ENCODE assay signal across 20 cellular contexts in genomic region chr16:57704011-57704904, GRCh38. TPM values are rescaled to one million over a fixed set of nuclear protein-coding genes. Genes with fewer than 3 reads are reported as not detected.
DNase-seq lines count a peak whose midpoint lies in the region; TF ChIP-seq lines count a peak whose summit lies in the region.
"Had no signal": no experiment of that assay in that cellular context is flagged by ENCODE, and none has a peak within 500 bp of the region (broad histone marks: within the 10 kb centered on the region; RNA-seq: fewer than 3 reads in every experiment).

No MANE protein-coding gene starts in this region.

- DNase-seq in H7 (peak; percentile 33), chondrocyte (ENCODE audit: low spot score) (peak; percentile 57), DMS153 treated with DMSO at 0.1 percent for 48 hours (lab: John Stamatoyannopoulos, UW; ENCODE audit: unreplicated experiment) (no peak), BE2C (no peak)
- no peak for DNase-seq in stimulated activated CD4-positive, alpha-beta T cell treated with anti-CD3 and anti-CD28 coated beads, Interleukin-4, amount 100 ng/mL, for 1 hour
- DNase-seq in activated CD8-positive, alpha-beta memory T cell treated with anti-CD3 and anti-CD28 coated beads, Interleukin-2, amount 50 U/mL, for 48 hours, result no peak
- DNase-seq: DND-41, H9, NCI-H1105, NCI-H1694, NCI-H226, NCI-H524 treated with DMSO at 0.1 percent for 48 hours had no signal

- H3K27me3 ChIP-seq in H7 (ENCODE audit: control insufficient read depth, insufficient read depth, low read length) (no peaks in the 10 kb centered on the region), liver (ENCODE audit: control insufficient read depth in 4 of 4, insufficient read depth in 4 of 4, low read length in 3 of 4) (no peaks in the 10 kb centered on the region), BE2C (no peaks in the 10 kb centered on the region)
- H3K27me3 ChIP-seq: SJSA1 had no signal

- peak; percentile 16 to 43 for TF ChIP-seq RAD21 in liver (IDR thresholded peaks at IDR 0.05)

- H3K4me1 Mint-ChIP-seq in chondrocyte (ENCODE audit: low read depth), result no peaks in the 10 kb centered on the region

- peaks cover 11% of the 10 kb centered on the region for H3K27me3 Mint-ChIP-seq in chondrocyte (ENCODE audit: low read depth)

- TF ChIP-seq CTCF in 22Rv1 (IDR thresholded peaks at IDR 0.05) (no peak), chondrocyte (IDR thresholded peaks at IDR 0.05) (no peak), liver (IDR thresholded peaks at IDR 0.05; ENCODE audit: low read depth, low read length, missing input control) (no peak), BE2C (IDR thresholded peaks at IDR 0.05; ENCODE audit: low read depth, low read length) (no peak)

- H3K27ac ChIP-seq in 22Rv1 (peak overlapping the region; percentile 89), liver (ENCODE audit: low read depth in 1 of 2, low read length in 2 of 2) (peak overlapping the region; percentile 75 to 79)
- H3K27ac ChIP-seq: C4-2B, SJSA1 had no signal

- H3K36me3 Mint-ChIP-seq in chondrocyte (ENCODE audit: low read depth), result no peaks in the 10 kb centered on the region
- H3K36me3 Mint-ChIP-seq: IgD-negative memory B cell had no signal

- no peaks in the 10 kb centered on the region for H3K9me3 Mint-ChIP-seq in chondrocyte (ENCODE audit: low read depth)
- H3K9me3 Mint-ChIP-seq: IgD-negative memory B cell had no signal

- no peaks in the 10 kb centered on the region for H3K36me3 ChIP-seq in H7 (replicated peaks; ENCODE audit: control insufficient read depth, insufficient read depth, low read length)
- H3K36me3 ChIP-seq in liver (ENCODE audit: control insufficient read depth in 4 of 4, insufficient read depth in 3 of 4, low read depth in 1 of 4, low read length in 3 of 4), result no peaks in the 10 kb centered on the region
- H3K36me3 ChIP-seq in BE2C, result no peaks in the 10 kb centered on the region
- H3K36me3 ChIP-seq: SJSA1 had no signal

- no peak overlapping the region for H3K27ac Mint-ChIP-seq in chondrocyte (ENCODE audit: unreplicated experiment)
- H3K27ac Mint-ChIP-seq: H9, IgD-negative memory B cell had no signal

- H3K4me3 Mint-ChIP-seq in chondrocyte (ENCODE audit: unreplicated experiment), result no peak overlapping the region
- H3K4me3 Mint-ChIP-seq: H9, IgD-negative memory B cell had no signal

- WGBS in liver, result 35% methylated on average over 11 of the region's 11 CpGs

- H3K9me3 ChIP-seq in liver (ENCODE audit: control insufficient read depth in 4 of 4, low read length in 3 of 4), result no peaks in the 10 kb centered on the region
- H3K9me3 ChIP-seq in BE2C, result no peaks in the 10 kb centered on the region
- H3K9me3 ChIP-seq: SJSA1 had no signal

- H3K4me3 ChIP-seq in H7 (ENCODE audit: insufficient read depth, low read depth, low read length), result no peak overlapping the region
- no peak overlapping the region for H3K4me3 ChIP-seq in liver (ENCODE audit: low read depth in 1 of 3, low read length in 3 of 3)
- H3K4me3 ChIP-seq in BE2C (ENCODE audit: low read depth, low read length), result no peak overlapping the region
- H3K4me3 ChIP-seq: SJSA1 had no signal

- H3K4me1 ChIP-seq in liver (ENCODE audit: control insufficient read depth in 4 of 4, insufficient read depth in 4 of 4, low read length in 3 of 4), result peaks cover 6 to 26% (median 23%) of the 10 kb centered on the region in 4 donors
- H3K4me1 ChIP-seq in BE2C, result no peaks in the 10 kb centered on the region
- H3K4me1 ChIP-seq: SJSA1 had no signal

- H3K9ac ChIP-seq in liver (ENCODE audit: low read depth in 1 of 2, low read length in 2 of 2), result peak overlapping the region in 1 of 2 donors; percentile 60

TF ChIP-seq in liver, 16 proteins besides CTCF, POLR2A, EP300 and RAD21:
- TF ChIP-seq JUND (IDR thresholded peaks at IDR 0.05) (no peak), ATF3 (IDR thresholded peaks at IDR 0.05) (no peak), ZBTB33 (IDR thresholded peaks at IDR 0.05) (no peak), SP1 (IDR thresholded peaks at IDR 0.05) (peak; percentile 73), HNF4A (conservative IDR thresholded peaks at IDR 0.05) (peak; percentile 46 to 66), NR2F2 (IDR thresholded peaks at IDR 0.05) (no peak), MAX (IDR thresholded peaks at IDR 0.05) (no peak), REST (IDR thresholded peaks at IDR 0.05) (peak; percentile 71), EGR1 (IDR thresholded peaks at IDR 0.05; ENCODE audit: low read depth in 2 of 2) (no peak), TAF1 (conservative IDR thresholded peaks at IDR 0.05) (no peak), FOXA2 (IDR thresholded peaks at IDR 0.05) (peak; percentile 90), HNF4G (IDR thresholded peaks at IDR 0.05) (no peak), GABPA (IDR thresholded peaks at IDR 0.05 in 1 of 2, conservative IDR thresholded peaks at IDR 0.05 in 1 of 2) (no peak), YY1 (IDR thresholded peaks at IDR 0.05) (peak; percentile 88), RXRA (IDR thresholded peaks at IDR 0.05) (peak in 1 of 2 donors; percentile 64), FOXA1 (IDR thresholded peaks at IDR 0.05) (peak; percentile 68)

RNA-seq across cellular contexts. Expression of gene DRC7, which starts 9.7 kb away (rescaled TPM):
- total RNA-seq in H7 (2014; rRNA removed; shearing (Covaris generic)), result 0.03 TPM in 1 of 2 replicates, not detected in the other
- total RNA-seq in chondrocyte (not detected in 3 replicates), liver (1 to 10 TPM in 1 of 2 donors, under 1 TPM in 1; 0.08 to 1.8 TPM)
- polyA plus RNA-seq in liver, result under 1 TPM in 1 of 2 donors, not detected in 1; 0.06 TPM
- not detected for polyA plus RNA-seq in BE2C (2012; ENCODE audit: insufficient read depth, insufficient read length, low read depth)
- total RNA-seq: A172, HT-29, LHCN-M2, SJSA1 had no signal
- polyA plus RNA-seq: IgD-negative memory B cell had no signal

RNA-seq across cellular contexts. Expression of gene KATNB1, which starts 31.3 kb away (rescaled TPM):
- total RNA-seq in H7 (2014; rRNA removed; shearing (Covaris generic)), result 65.0 and 80.6 TPM in 2 replicates
- 14.0 to 20.6 TPM (median 14.7 TPM) in 3 replicates for total RNA-seq in chondrocyte
- total RNA-seq in liver, result 10 to 100 TPM in 1 of 2 donors, 1 to 10 TPM in 1; 7.6 to 16.4 TPM
- 1 to 10 TPM; 4.5 to 7.4 TPM for polyA plus RNA-seq in liver
- polyA plus RNA-seq in BE2C (2012; ENCODE audit: insufficient read depth, insufficient read length, low read depth), result 99.0 TPM

RNA-seq across cellular contexts. Expression of gene ADGRG3, which starts 36.2 kb away (rescaled TPM):
- 0.07 and 0.67 TPM in 2 replicates for total RNA-seq in H7 (2014; rRNA removed; shearing (Covaris generic))
- not detected in 3 replicates for total RNA-seq in chondrocyte
- 1 to 10 TPM; 1.4 to 3.2 TPM for total RNA-seq in liver
- under 1 TPM; 0.52 to 0.63 TPM for polyA plus RNA-seq in liver
- not detected for polyA plus RNA-seq in BE2C (2012; ENCODE audit: insufficient read depth, insufficient read length, low read depth)
- total RNA-seq: A172, HT-29, LHCN-M2, SJSA1 had no signal
- polyA plus RNA-seq: IgD-negative memory B cell had no signal

Comparison
In these comparisons a context has a peak if more than half of its experiments do, and no peak if none do; other contexts are left out.
1. DNase-seq: peak in H7 (single experiment) and chondrocyte (single experiment); none in DMS153 treated with DMSO at 0.1 percent for 48 hours (single experiment), BE2C (single experiment), stimulated activated CD4-positive, alpha-beta T cell treated with anti-CD3 and anti-CD28 coated beads, Interleukin-4, amount 100 ng/mL, for 1 hour (single experiment) and activated CD8-positive, alpha-beta memory T cell treated with anti-CD3 and anti-CD28 coated beads, Interleukin-2, amount 50 U/mL, for 48 hours (single experiment).